ENCODE assay signal across 33 cellular contexts in genomic region chr2:195119231-195119630, GRCh38.
"Had no signal": no experiment of that assay in that cellular context is flagged by ENCODE, and none has a peak within 500 bp of the region (broad histone marks: within the 10 kb centered on the region; RNA-seq: fewer than 3 reads in every experiment).

No MANE protein-coding gene starts in this region.

- H3K27ac ChIP-seq: adrenal gland, ascending aorta, body of pancreas, brain microvascular endothelial cell, breast epithelium, cardiac muscle cell had no signal

- DNase-seq: activated effector memory CD4-positive, alpha-beta T cell treated with anti-CD3 and anti-CD28 coated beads, Interleukin-2, amount 50 U/mL, for 16 hours; activated effector memory CD4-positive, alpha-beta T cell treated with Interleukin-2 at 50 U/mL for 16 hours; activated gamma-delta T cell; activated gamma-delta T cell treated with Interleukin-2 at 50 U/mL for 16 hours; activated naive CD4-positive, alpha-beta T cell; activated naive CD4-positive, alpha-beta T cell treated with anti-CD3 and anti-CD28 coated beads for 36 hours; activated naive CD4-positive, alpha-beta T cell treated with anti-CD3 and anti-CD28 coated beads, Interleukin-2, amount 10 ng/mL, durations not matched to agents 7 days and 5 days; activated naive CD4-positive, alpha-beta T cell treated with anti-CD3 and anti-CD28 coated beads, Interleukin-2, amount 50 U/mL, for 16 hours; activated naive CD4-positive, alpha-beta T cell treated with Interleukin-2 at 50 U/mL for 16 hours; activated naive CD8-positive, alpha-beta T cell treated with anti-CD3 and anti-CD28 coated beads for 36 hours; activated naive CD8-positive, alpha-beta T cell treated with anti-CD3 and anti-CD28 coated beads, Interleukin-2, amount 10 ng/mL, durations not matched to agents 7 days and 5 days; activated naive CD8-positive, alpha-beta T cell treated with anti-CD3 and anti-CD28 coated beads, Interleukin-2, amount 50 U/mL, for 24 hours; activated T-cell treated with anti-CD3 and anti-CD28 coated beads, Interleukin-2, amount 50 U/mL, for 4 hours; activated T-cell treated with anti-CD3 and anti-CD28 coated beads, Interleukin-2, amount 50 U/mL, for 48 hours; activated T-cell treated with anti-CD3 and anti-CD28 coated beads, Interleukin-2, amount 50 U/mL, for 72 hours; adrenal gland; amniotic stem cell; amygdala; anterior cingulate cortex; aorta; body of pancreas; brain microvascular endothelial cell; caudate nucleus; central memory CD4-positive, alpha-beta T cell; cerebellar nuclear complex had no signal

- H3K4me3 ChIP-seq: adrenal gland, ascending aorta, body of pancreas, breast epithelium, cardiac muscle cell had no signal

- ATAC-seq: activated naive CD4-positive, alpha-beta T cell treated with anti-CD3 and anti-CD28 coated beads, Interleukin-2, amount 50 U/mL, for 72 hours; activated naive CD8-positive, alpha-beta T cell treated with anti-CD3 and anti-CD28 coated beads, Interleukin-2, amount 50 U/mL, for 24 hours; activated T-cell treated with anti-CD3 and anti-CD28 coated beads, Interleukin-2, amount 50 U/mL, for 4 hours; activated T-cell treated with anti-CD3 and anti-CD28 coated beads, Interleukin-2, amount 50 U/mL, for 72 hours; activated T-helper 17 cell treated with anti-CD3 and anti-CD28 coated beads, Interleukin-2, amount 50 U/mL, for 72 hours; body of pancreas had no signal

- FAIRE-seq: astrocyte, bronchial epithelial cell, colon had no signal

- H3K27me3 ChIP-seq: adrenal gland, ascending aorta, body of pancreas, brain microvascular endothelial cell, breast epithelium, cardiac muscle cell had no signal

- H3K4me1 ChIP-seq: adrenal gland, ascending aorta, body of pancreas, breast epithelium had no signal

- H3K9me3 ChIP-seq: adrenal gland, ascending aorta, body of pancreas, breast epithelium had no signal

- H3K36me3 ChIP-seq: adrenal gland, ascending aorta, brain microvascular endothelial cell, breast epithelium, cardiac muscle cell had no signal
